ENCODE assay signal across 19 cellular contexts in genomic region chr12:22051114-22051698, GRCh38.
"Had no signal": no experiment of that assay in that cellular context is flagged by ENCODE, and none has a peak within 500 bp of the region (broad histone marks: within the 10 kb centered on the region; RNA-seq: fewer than 3 reads in every experiment).

No MANE protein-coding gene starts in this region.

- H3K9me3 Mint-ChIP-seq: activated T-helper 1 cell treated with anti-CD3 and anti-CD28 coated beads, Interleukin-12 subunit alpha, Interleukin-12 subunit beta, Interleukin-2, Interleukin-4 antibody, amounts not matched to agents 30 ng/mL and 10 ng/mL and 1 ng/mL, durations not matched to agents 14 hours and 24 hours and 36 hours; immature natural killer cell; stimulated activated memory B cell treated with anti-CD40 and anti-IgM and Interleukin-4, amounts not matched to agents 10 μg/mL and 1 μg/mL and 100 μg/mL, for 72 hours; WTC11 had no signal

- H3K27me3 Mint-ChIP-seq: stimulated activated memory B cell treated with anti-CD40 and anti-IgM and Interleukin-4, amounts not matched to agents 10 μg/mL and 1 μg/mL and 100 μg/mL, for 72 hours had no signal

- DNase-seq: activated CD4-positive, alpha-beta T cell treated with anti-CD3 and anti-CD28 coated beads for 48 hours; activated CD8-positive, alpha-beta T cell treated with anti-CD3 and anti-CD28 coated beads, Interleukin-2, amount 10 ng/mL, durations not matched to agents 7 days and 5 days; aorta; dermis blood vessel endothelial cell; erythroblast; foreskin keratinocyte; glutamatergic neuron; immature natural killer cell; left cardiac atrium; midbrain; stimulated activated CD4-positive, alpha-beta T cell treated with anti-CD3 and anti-CD28 coated beads, Interleukin-2, amount 100 ng/mL, for 48 hours; substantia nigra; T-helper 2 cell had no signal

- H3K4me3 ChIP-seq: breast epithelium, lung, SJSA1 had no signal

- H3K27me3 ChIP-seq: breast epithelium, foreskin keratinocyte, SJSA1 had no signal

- H3K27ac Mint-ChIP-seq: activated CD8-positive, alpha-beta T cell treated with anti-CD3 and anti-CD28 coated beads, Interleukin-2, amount 10 ng/mL, durations not matched to agents 7 days and 5 days; activated T-helper 1 cell treated with anti-CD3 and anti-CD28 coated beads, Interleukin-12 subunit alpha, Interleukin-12 subunit beta, Interleukin-2, Interleukin-4 antibody, amounts not matched to agents 30 ng/mL and 10 ng/mL and 1 ng/mL, durations not matched to agents 14 hours and 24 hours and 36 hours; stimulated activated memory B cell treated with anti-CD40 and anti-IgM and Interleukin-4, amounts not matched to agents 10 μg/mL and 1 μg/mL and 100 μg/mL, for 72 hours; WTC11 had no signal

- H3K4me1 ChIP-seq: breast epithelium, SJSA1 had no signal

- H3K27ac ChIP-seq: foreskin keratinocyte, SJSA1 had no signal

- H3K9me3 ChIP-seq: breast epithelium, SJSA1 had no signal

- ATAC-seq: activated CD8-positive, alpha-beta T cell treated with anti-CD3 and anti-CD28 coated beads, Interleukin-2, amount 10 ng/mL, durations not matched to agents 7 days and 5 days; foreskin keratinocyte; left cardiac atrium; stimulated activated memory B cell treated with anti-CD40 and anti-IgM and Interleukin-4, amounts not matched to agents 10 μg/mL and 1 μg/mL and 100 μg/mL, for 72 hours; WTC11 had no signal

- H3K36me3 ChIP-seq: breast epithelium had no signal

- H3K4me3 Mint-ChIP-seq: activated CD8-positive, alpha-beta T cell treated with anti-CD3 and anti-CD28 coated beads, Interleukin-2, amount 10 ng/mL, durations not matched to agents 7 days and 5 days; activated T-helper 1 cell treated with anti-CD3 and anti-CD28 coated beads, Interleukin-12 subunit alpha, Interleukin-12 subunit beta, Interleukin-2, Interleukin-4 antibody, amounts not matched to agents 30 ng/mL and 10 ng/mL and 1 ng/mL, durations not matched to agents 14 hours and 24 hours and 36 hours; immature natural killer cell; stimulated activated memory B cell treated with anti-CD40 and anti-IgM and Interleukin-4, amounts not matched to agents 10 μg/mL and 1 μg/mL and 100 μg/mL, for 72 hours; WTC11 had no signal
